ENCODE assay signal across 1 cellular context in the genomic region with DNA sequence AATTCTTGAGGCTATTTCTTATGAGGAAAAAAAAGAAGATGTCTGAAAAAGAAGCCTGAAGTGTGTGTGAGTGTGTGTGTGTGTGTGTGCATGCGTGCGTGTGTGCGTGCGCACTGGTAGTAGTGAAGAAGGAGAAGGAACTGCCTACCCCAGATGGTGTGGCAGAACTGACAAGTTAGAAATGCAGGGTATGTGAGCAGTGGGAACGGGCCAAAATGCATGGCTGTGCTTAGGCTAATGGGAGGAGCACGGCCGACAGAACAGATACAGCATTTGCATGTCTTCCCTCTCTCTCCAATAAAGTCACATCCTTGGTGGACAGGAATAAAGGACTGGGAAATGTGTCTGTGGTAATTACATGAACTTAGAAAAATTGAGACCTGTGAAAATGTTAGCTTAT.
TF ChIP-seq lines count a peak whose summit lies in the region.

No MANE protein-coding gene starts in this region.

TF ChIP-seq in GM23338, 12 proteins besides CTCF, POLR2A, EP300 and RAD21 (continued from another document):
- TF ChIP-seq ZNF462 (CRISPR knock-in tag; IDR thresholded peaks at IDR 0.05) = no peak
